In the genomic region with DNA sequence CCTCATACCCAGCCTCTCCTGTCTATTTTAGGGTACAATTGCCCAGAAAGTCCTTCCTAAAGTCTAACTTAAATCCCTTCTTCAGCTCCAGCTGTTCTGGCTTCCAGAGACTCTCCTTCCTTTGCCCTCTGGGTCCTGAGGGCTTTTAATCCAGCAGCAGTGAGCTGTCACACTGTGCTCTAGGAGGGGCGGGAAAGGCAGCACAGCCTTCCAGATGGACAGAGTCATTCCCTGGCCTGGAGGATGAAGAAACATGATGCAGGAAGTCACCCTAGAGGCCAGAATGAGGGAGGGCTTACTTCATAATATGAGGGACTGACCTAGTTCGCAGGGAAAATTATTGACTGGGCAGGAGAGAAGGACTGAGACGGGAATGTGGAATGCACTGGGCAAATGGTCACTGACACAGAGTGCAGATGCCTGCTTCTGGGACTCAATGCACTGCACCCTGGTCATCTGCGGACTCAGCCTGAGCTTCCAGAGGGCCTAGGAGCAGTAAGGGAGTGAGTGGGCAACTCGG, we compare ENCODE assay signal across 1 cellular context.
TF ChIP-seq lines count a peak whose summit lies in the region.

No MANE protein-coding gene starts in this region.

TF ChIP-seq in HepG2, 621 proteins besides CTCF, POLR2A, EP300 and RAD21:
- TF ChIP-seq ZEB1 (IDR thresholded peaks at IDR 0.05; ENCODE audit: insufficient replicate concordance, low read depth) (no peak), TEAD3 (CRISPR knock-in tag; optimal IDR thresholded peaks at IDR 0.05; ENCODE audit: borderline replicate concordance) (peak; percentile 16), CREB1 (IDR thresholded peaks at IDR 0.05) (0 out of 2 replicates have a peak, but pooled peaks have one; percentile 16), CREB1 (CRISPR knock-in tag; IDR thresholded peaks at IDR 0.05) (no peak), HOXA3 (CRISPR knock-in tag; IDR thresholded peaks at IDR 0.05) (0 out of 2 replicates have a peak, but pooled peaks have one; percentile 10), RARA (CRISPR knock-in tag; IDR thresholded peaks at IDR 0.05) (no peak), ZSCAN9 (CRISPR knock-in tag; IDR thresholded peaks at IDR 0.05; ENCODE audit: borderline replicate concordance) (no peak), NFKBIZ (CRISPR knock-in tag; IDR thresholded peaks at IDR 0.05) (no peak), ZBTB21 (CRISPR knock-in tag; IDR thresholded peaks at IDR 0.05) (peak; percentile 87), ZNF569 (CRISPR knock-in tag; IDR thresholded peaks at IDR 0.05; ENCODE audit: borderline replicate concordance) (no peak), SAP130 (CRISPR knock-in tag; IDR thresholded peaks at IDR 0.05; ENCODE audit: low read depth) (no peak)
- TF ChIP-seq, protein P1, sequence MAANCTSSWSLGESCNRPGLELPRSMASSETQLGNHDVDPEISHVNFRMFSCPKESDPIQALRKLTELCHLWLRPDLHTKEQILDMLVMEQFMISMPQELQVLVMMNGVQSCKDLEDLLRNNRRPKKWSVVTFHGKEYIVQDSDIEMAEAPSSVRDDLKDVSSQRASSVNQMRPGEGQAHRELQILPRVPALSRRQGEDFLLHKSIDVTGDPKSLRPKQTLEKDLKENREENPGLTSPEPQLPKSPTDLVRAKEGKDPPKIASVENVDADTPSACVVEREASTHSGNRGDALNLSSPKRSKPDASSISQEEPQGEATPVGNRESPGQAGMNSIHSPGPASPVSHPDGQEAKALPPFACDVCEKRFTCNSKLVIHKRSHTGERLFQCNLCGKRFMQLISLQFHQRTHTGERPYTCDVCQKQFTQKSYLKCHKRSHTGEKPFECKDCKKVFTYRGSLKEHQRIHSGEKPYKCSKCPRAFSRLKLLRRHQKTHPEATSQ (CRISPR knock-in tag; IDR thresholded peaks at IDR 0.05; ENCODE audit: borderline replicate concordance), result no peak
- TF ChIP-seq, protein P2, sequence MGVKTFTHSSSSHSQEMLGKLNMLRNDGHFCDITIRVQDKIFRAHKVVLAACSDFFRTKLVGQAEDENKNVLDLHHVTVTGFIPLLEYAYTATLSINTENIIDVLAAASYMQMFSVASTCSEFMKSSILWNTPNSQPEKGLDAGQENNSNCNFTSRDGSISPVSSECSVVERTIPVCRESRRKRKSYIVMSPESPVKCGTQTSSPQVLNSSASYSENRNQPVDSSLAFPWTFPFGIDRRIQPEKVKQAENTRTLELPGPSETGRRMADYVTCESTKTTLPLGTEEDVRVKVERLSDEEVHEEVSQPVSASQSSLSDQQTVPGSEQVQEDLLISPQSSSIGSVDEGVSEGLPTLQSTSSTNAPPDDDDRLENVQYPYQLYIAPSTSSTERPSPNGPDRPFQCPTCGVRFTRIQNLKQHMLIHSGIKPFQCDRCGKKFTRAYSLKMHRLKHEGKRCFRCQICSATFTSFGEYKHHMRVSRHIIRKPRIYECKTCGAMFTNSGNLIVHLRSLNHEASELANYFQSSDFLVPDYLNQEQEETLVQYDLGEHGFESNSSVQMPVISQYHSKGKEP (CRISPR knock-in tag; IDR thresholded peaks at IDR 0.05), result no peak
